28 cellular contexts compared by ENCODE assay signal in genomic region chrX:9627827-9628406, GRCh38.
DNase-seq lines count a peak whose midpoint lies in the region; ATAC-seq and TF ChIP-seq lines count a peak whose summit lies in the region.
"Had no signal": no experiment of that assay in that cellular context is flagged by ENCODE, and none has a peak within 500 bp of the region (broad histone marks: within the 10 kb centered on the region; RNA-seq: fewer than 3 reads in every experiment).

No MANE protein-coding gene starts in this region.

- peak overlapping the region; percentile 55; the same call in 1 of the 2 replicates for H3K27ac ChIP-seq in 22Rv1
- peak overlapping the region; percentile 59 for H3K27ac ChIP-seq in VCaP
- H3K27ac ChIP-seq in prostate gland = no peak overlapping the region
- H3K27ac ChIP-seq: breast epithelium, gastrocnemius medialis, hepatocyte, testis, uterus had no signal

- TF ChIP-seq POLR2A in prostate gland (IDR thresholded peaks at IDR 0.05) = no peak

- no peaks in the 10 kb centered on the region for H3K4me1 ChIP-seq in prostate gland (replicated peaks)
- H3K4me1 ChIP-seq: breast epithelium, gastrocnemius medialis, testis, uterus had no signal

- WGBS in prostate gland = 78% methylated on average over 3 of the region's 3 CpGs

- no peaks in the 10 kb centered on the region for H3K27me3 ChIP-seq in prostate gland (replicated peaks; ENCODE audit: insufficient read depth)
- H3K27me3 ChIP-seq: gastrocnemius medialis, hepatocyte, testis, uterus had no signal

- H3K4me3 ChIP-seq in prostate gland = no peak overlapping the region
- H3K4me3 ChIP-seq: breast epithelium, gastrocnemius medialis, hepatocyte, testis, uterus had no signal

- no peak for ATAC-seq in HG02623 (IDR thresholded peaks at IDR 0.05; ENCODE audit: unreplicated experiment)
- ATAC-seq: activated CD8-positive, alpha-beta memory T cell treated with anti-CD3 and anti-CD28 coated beads, Interleukin-2, amount 10 ng/mL, durations not matched to agents 7 days and 5 days; activated T-cell treated with anti-CD3 and anti-CD28 coated beads, Interleukin-2, amount 50 U/mL, for 72 hours; gastrocnemius medialis; left ventricle myocardium superior; naive thymus-derived CD4-positive, alpha-beta T cell; stimulated activated naive CD8-positive, alpha-beta T cell treated with anti-CD3 and anti-CD28 coated beads, Interleukin-15, Interleukin-2, amounts not matched to agents 100 U/mL and 50 U/mL, for 24 hours; WTC11 had no signal

- no peaks in the 10 kb centered on the region for H3K36me3 ChIP-seq in prostate gland
- H3K36me3 ChIP-seq: breast epithelium, gastrocnemius medialis, uterus had no signal

- no peak for TF ChIP-seq CTCF in 22Rv1 (IDR thresholded peaks at IDR 0.05)
- no peak for TF ChIP-seq CTCF in VCaP (conservative IDR thresholded peaks at IDR 0.05)
- TF ChIP-seq CTCF in prostate gland (IDR thresholded peaks at IDR 0.05) = no peak

- DNase-seq in EH (ENCODE audit: low read depth) (peak; percentile 68), foreskin melanocyte (peak; percentile 15), nucleus accumbens (lab: John Stamatoyannopoulos, UW) (no peak), prostate gland (ENCODE audit: low spot score) (no peak), islet precursor cell (no peak)
- DNase-seq: activated CD4-positive, alpha-beta T cell treated with anti-CD3 and anti-CD28 coated beads, Interleukin-2, amount 10 ng/mL, durations not matched to agents 7 days and 5 days; activated CD8-positive, alpha-beta memory T cell treated with anti-CD3 and anti-CD28 coated beads, Interleukin-2, amount 10 ng/mL, durations not matched to agents 7 days and 5 days; activated naive CD4-positive, alpha-beta T cell; activated T-cell treated with anti-CD3 and anti-CD28 coated beads, Interleukin-2, amount 50 U/mL, for 72 hours; amygdala; C1 segment of cervical spinal cord; effector CD8-positive, alpha-beta T cell; gastrocnemius medialis; immature natural killer cell; left ventricle myocardium superior; naive thymus-derived CD4-positive, alpha-beta T cell; NCI-H1694; NCI-H446 treated with DMSO at 0.1 percent for 48 hours; stimulated activated naive CD8-positive, alpha-beta T cell treated with anti-CD3 and anti-CD28 coated beads, Interleukin-15, Interleukin-2, amounts not matched to agents 100 U/mL and 50 U/mL, for 24 hours; T1000; testis; uterus had no signal

- H3K9me3 ChIP-seq in prostate gland = no peaks in the 10 kb centered on the region
- H3K9me3 ChIP-seq: breast epithelium, gastrocnemius medialis, testis, uterus had no signal

- intact Hi-C loops in prostate gland (cut with DNase I) = no loop called here

Comparison
In these comparisons a context has a peak if more than half of its experiments do, and no peak if none do; other contexts are left out.
1. H3K27ac ChIP-seq: peak in 22Rv1 (single experiment) and VCaP (single experiment); none in prostate gland (0 of 2).
2. DNase-seq: peak in EH (single experiment) and foreskin melanocyte (single experiment); none in nucleus accumbens (0 of 56), prostate gland (single experiment) and islet precursor cell (single experiment).